Comparison of ENCODE assay signal across 8 cellular contexts in genomic region chr15:52528465-52529288, GRCh38. TPM values are rescaled to one million over a fixed set of nuclear protein-coding genes. Genes with fewer than 3 reads are reported as not detected.
DNase-seq lines count a peak whose midpoint lies in the region; ATAC-seq and TF ChIP-seq lines count a peak whose summit lies in the region.

TSS of gene MYO5A (minus strand) at chr15:52528880. CDS start at chr15:52528806, 74 bp downstream.

- H2AFZ ChIP-seq in GM23248 = peak within 1 kb of the TSS; percentile 94

- H3K36me3 Mint-ChIP-seq in T-cell = no peaks in the 10 kb centered on the region

- H3K27ac ChIP-seq in GM23248 = peak within 1 kb of the TSS; percentile 52
- H3K27ac ChIP-seq in psoas muscle = peak within 1 kb of the TSS; percentile 91
- peak within 1 kb of the TSS; percentile 73 for H3K27ac ChIP-seq in urinary bladder (ENCODE audit: low read depth)

- peak within 1 kb of the TSS; percentile 86 for H3K4me2 ChIP-seq in GM23248 (ENCODE audit: unreplicated experiment)

- H3K79me2 ChIP-seq in GM23248 (ENCODE audit: insufficient read depth) = peaks cover 42% of the 10 kb centered on the region

- ATAC-seq in T-cell (replicated peaks in 1 of 4) (peak; percentile 87 to 90 (median 89)), left cardiac atrium (peak; percentile 95), psoas muscle (peak; percentile 88 to 90 (median 88))

- H3K4me1 ChIP-seq in GM23248 (ENCODE audit: insufficient read depth) (peaks cover 4% of the 10 kb centered on the region), adipocyte (ENCODE audit: control insufficient read depth, insufficient read depth, low read length) (peaks cover 14% of the 10 kb centered on the region), psoas muscle (peaks cover 25% of the 10 kb centered on the region), urinary bladder (ENCODE audit: insufficient read depth) (no peaks in the 10 kb centered on the region)

- POLR2A ChIA-PET in T-cell (lab: Charles Lee) = interaction anchor here in 1 of 2 donors (0.6 to 1.0 kb wide), 2 partner anchors 47 to 140 kb away, joined by 4 to 6 read pairs; no protein-coding TSS in a partner anchor

- H3K9ac ChIP-seq in GM23248 = peak within 1 kb of the TSS; percentile 85
- H3K9ac ChIP-seq in adipocyte (ENCODE audit: low read length) = peak within 1 kb of the TSS; percentile 87

- CTCF ChIA-PET in T-cell (lab: Charles Lee) = interaction anchor here in 1 of 2 donors (0.8 to 1.0 kb wide), 2 partner anchors 65 to 145 kb away, joined by 3 read pairs; no protein-coding TSS in a partner anchor

- in situ Hi-C loops in GM23248 (cut with MboI) = no loop called here

- H3K36me3 ChIP-seq in GM23248 (ENCODE audit: low read depth) (no peaks in the 10 kb centered on the region), adipocyte (ENCODE audit: control insufficient read depth, insufficient read depth, low read length, severe bottlenecking) (no peaks in the 10 kb centered on the region), psoas muscle (ENCODE audit: insufficient read depth in 1 of 2, low read depth in 1 of 2) (no peaks in the 10 kb centered on the region), urinary bladder (ENCODE audit: insufficient read depth) (no peaks in the 10 kb centered on the region)

- H3K9me3 ChIP-seq in GM23248 (ENCODE audit: low read depth) (no peaks in the 10 kb centered on the region), adipocyte (ENCODE audit: control insufficient read depth, low read length) (no peaks in the 10 kb centered on the region), psoas muscle (no peaks in the 10 kb centered on the region)

- intact Hi-C loops in left cardiac atrium (cut with DNase I) (loop anchor here in 1 of 2 donors (10.0 kb wide), 1 partner anchor 134 kb away; no protein-coding TSS in a partner anchor), psoas muscle (cut with DNase I) (loop anchor here (5.0 to 10.0 kb wide), 3 partner anchors 36 to 194 kb away; partner anchors contain the start of gene ARPP19 (in 1 of the 2))

- 1% methylated on average over 28 to 52 of the region's 103 CpGs for WGBS in GM23248 (ENCODE audit: low coverage in 1 of 2, low lambda C conversion rate in 2 of 2, missing lambda C conversion rate in 2 of 2), 2 experiments
- 0 to 1% (median 0%) methylated on average over 36 to 103 of the region's 103 CpGs for WGBS in psoas muscle, 3 donors
- under 1% methylated on average over 102 of the region's 103 CpGs for WGBS in urinary bladder

- no peaks in the 10 kb centered on the region for H3K27me3 Mint-ChIP-seq in T-cell

- H3K4me3 ChIP-seq in GM08714 (ENCODE audit: low read length) = peak within 1 kb of the TSS; percentile 74
- peak within 1 kb of the TSS; percentile 92 for H3K4me3 ChIP-seq in GM23248
- peak within 1 kb of the TSS; percentile 85 for H3K4me3 ChIP-seq in adipocyte (ENCODE audit: low read length)
- H3K4me3 ChIP-seq in psoas muscle = peak within 1 kb of the TSS; percentile 94
- H3K4me3 ChIP-seq in urinary bladder (ENCODE audit: low read depth, low read length) = peak within 1 kb of the TSS; percentile 63

- peak; percentile 36 for TF ChIP-seq CTCF in psoas muscle (IDR thresholded peaks at IDR 0.05)

- peak within 1 kb of the TSS; percentile 93 to 95 (median 93) for H3K4me3 Mint-ChIP-seq in T-cell

- H3K27me3 ChIP-seq in GM23248 (replicated peaks; ENCODE audit: insufficient read depth) (no peaks in the 10 kb centered on the region; the same call in 1 of the 2 replicates), adipocyte (replicated peaks; ENCODE audit: control insufficient read depth, insufficient read depth, low read length) (no peaks in the 10 kb centered on the region), psoas muscle (ENCODE audit: insufficient read depth in 3 of 3, low read length in 2 of 3) (no peaks in the 10 kb centered on the region)

- H3K27ac Mint-ChIP-seq in T-cell = peak within 1 kb of the TSS; percentile 90 to 93

- DNase-seq in GM23248 (peak; percentile 91), Kasumi-1 (lab: John Stamatoyannopoulos, UW) (peak; percentile 29 to 32), T-cell (peak; percentile 68 to 84 (median 76)), adipocyte (ENCODE audit: low read depth) (peak; percentile 86), left cardiac atrium (peak; percentile 79), psoas muscle (peak; percentile 80 to 89)

- no peaks in the 10 kb centered on the region for H4K20me1 ChIP-seq in GM23248 (ENCODE audit: insufficient read depth)

- peaks cover 4% of the 10 kb centered on the region for H3F3A ChIP-seq in GM23248 (ENCODE audit: insufficient read depth)

- H3K4me1 Mint-ChIP-seq in T-cell = peaks cover 31 to 35% (median 34%) of the 10 kb centered on the region in 3 donors

- H3K9me2 ChIP-seq in GM23248 (ENCODE audit: insufficient read depth) = no peaks in the 10 kb centered on the region

- no peaks in the 10 kb centered on the region for H3K9me3 Mint-ChIP-seq in T-cell

RNA-seq across cellular contexts. Expression of gene MYO5A, which starts in this region (rescaled TPM):
- 30.6 and 33.3 TPM in 2 replicates for total RNA-seq in GM23248 (2014; rRNA removed; shearing (Covaris generic))
- polyA plus RNA-seq in GM23248 (2016; fragmentation: Nextera tagmentation; extraction: Ambion mirVana) (12.1 and 14.0 TPM in 2 replicates), psoas muscle (1 to 10 TPM; 3.6 to 7.7 (median 4.4) TPM), urinary bladder (9.1 TPM)
- total RNA-seq in T-cell (10 to 100 TPM; 25.2 to 46.6 (median 29.5) TPM), left cardiac atrium (10 to 100 TPM; 18.1 to 19.4 TPM), psoas muscle (1 to 10 TPM; 5.0 to 9.9 (median 7.8) TPM), urinary bladder (29.5 TPM)

Comparison
In these comparisons a context has a peak if more than half of its experiments do, and no peak if none do; other contexts are left out.
1. Peak in every context shown above with its lines: DNase-seq, ATAC-seq, H3K4me3 ChIP-seq and H3K27ac ChIP-seq.
2. DNase-seq: peak in every context shown above with its lines; median percentile 91 in GM23248; 86 in adipocyte; 84 in psoas muscle; 79 in left cardiac atrium; 76 in T-cell; 30 in Kasumi-1.